21 cellular contexts compared by ENCODE assay signal in the genomic region with DNA sequence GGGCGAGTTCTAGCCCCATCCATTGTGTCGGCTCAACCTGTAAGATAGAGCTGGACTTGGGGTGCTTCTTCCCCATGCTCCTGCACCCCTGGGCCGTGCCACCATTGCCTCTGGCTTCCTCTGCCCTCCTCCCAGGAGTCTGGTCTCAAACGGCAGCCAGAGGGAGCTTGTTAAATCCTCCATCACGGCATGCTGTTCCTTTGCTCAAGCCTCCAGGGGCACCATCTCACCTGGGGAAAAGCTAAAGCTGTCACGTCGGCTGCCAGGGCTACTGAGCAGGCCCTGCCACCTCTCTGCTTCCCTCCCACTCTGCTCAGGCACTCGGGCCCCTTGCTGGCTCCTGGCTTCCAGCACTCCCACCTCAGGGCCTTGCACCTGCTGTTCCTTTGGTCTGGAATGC.
DNase-seq lines count a peak whose midpoint lies in the region; ATAC-seq and TF ChIP-seq lines count a peak whose summit lies in the region.
"Had no signal": no experiment of that assay in that cellular context is flagged by ENCODE, and none has a peak within 500 bp of the region (broad histone marks: within the 10 kb centered on the region; RNA-seq: fewer than 3 reads in every experiment).

No MANE protein-coding gene starts in this region.

- no peak overlapping the region for H3K4me3 ChIP-seq in HCT116 (replicated peaks in 1 of 2; ENCODE audit: low read depth in 1 of 2, low read length in 2 of 2)
- H3K4me3 ChIP-seq: right atrium auricular region, thoracic aorta had no signal

- ATAC-seq in HCT116 (0 out of 2 replicates have a peak, but pooled peaks have one; percentile 24), GM21717 (IDR thresholded peaks at IDR 0.05; ENCODE audit: unreplicated experiment) (no peak)
- ATAC-seq: effector memory CD8-positive, alpha-beta T cell; left lobe of liver; Panc1 had no signal

- H3K4me2 ChIP-seq in HCT116 (ENCODE audit: low read length) = no peak overlapping the region

- no peak for TF ChIP-seq CTCF in HCT116 (IDR thresholded peaks at IDR 0.05 in 2 of 3, conservative IDR thresholded peaks at IDR 0.05 in 1 of 3; ENCODE audit: borderline replicate concordance in 1 of 3, insufficient read depth in 1 of 3, low read depth in 2 of 3, low read length in 2 of 3)
- TF ChIP-seq CTCF in VCaP (conservative IDR thresholded peaks at IDR 0.05) = peak; percentile 64

- H3K9me3 ChIP-seq in HCT116 (ENCODE audit: control insufficient read depth in 1 of 2, insufficient read depth in 1 of 2, low read depth in 1 of 2, low read length in 2 of 2) = no peaks in the 10 kb centered on the region
- H3K9me3 ChIP-seq: right atrium auricular region, thoracic aorta had no signal

- CTCF ChIA-PET in HCT116 (lab: Charles Lee) = no interaction called here

- no peak for TF ChIP-seq RAD21 in HCT116 (IDR thresholded peaks at IDR 0.05; ENCODE audit: low read depth)

- no peaks in the 10 kb centered on the region for H3K27me3 ChIP-seq in HCT116 (ENCODE audit: insufficient read depth, low read length)
- H3K27me3 ChIP-seq: right atrium auricular region had no signal

- no peaks in the 10 kb centered on the region for H4K20me1 ChIP-seq in HCT116 (ENCODE audit: insufficient read depth)

- H3K27ac ChIP-seq in HCT116 (ENCODE audit: low read depth, low read length) = no peak overlapping the region
- peak overlapping the region; percentile 26; the same call in 1 of the 2 replicates for H3K27ac ChIP-seq in VCaP
- H3K27ac ChIP-seq: right atrium auricular region, thoracic aorta had no signal

- no peaks in the 10 kb centered on the region for H3K79me2 ChIP-seq in HCT116 (ENCODE audit: insufficient read depth, low read length)

- H2AFZ ChIP-seq in HCT116 (ENCODE audit: low read depth, low read length, poor library complexity, severe bottlenecking) = no peak overlapping the region

- RAD21 ChIA-PET in HCT116 (lab: Charles Lee; ENCODE audit: low non-redundant PET in 1 of 2, low total read pairs in 2 of 2, uncharacterized antibody in 2 of 2, unreplicated experiment in 2 of 2) = no interaction called here

- H3K9ac ChIP-seq in HCT116 (ENCODE audit: low read length) = no peak overlapping the region

- no peaks in the 10 kb centered on the region for H3K36me3 ChIP-seq in HCT116 (ENCODE audit: control insufficient read depth in 1 of 2, insufficient read depth in 2 of 2, low read length in 2 of 2)
- H3K36me3 ChIP-seq: right atrium auricular region, thoracic aorta had no signal

- POLR2A ChIA-PET in HCT116 (lab: Charles Lee) = no interaction called here

- no peak for TF ChIP-seq POLR2A in HCT116 (IDR thresholded peaks at IDR 0.05; ENCODE audit: borderline replicate concordance, extremely low read depth, insufficient read depth, insufficient read length)

- intact Hi-C loops in HCT116 (cut with micrococcal nuclease) = no loop called here

- H3K4me1 ChIP-seq in HCT116 (ENCODE audit: control insufficient read depth in 1 of 2, insufficient read depth in 2 of 2, low read length in 2 of 2) = no peaks in the 10 kb centered on the region
- H3K4me1 ChIP-seq: right atrium auricular region had no signal

- peak; percentile 29 for DNase-seq in DMS53 (lab: John Stamatoyannopoulos, UW)
- no peak for DNase-seq in DMS53 treated with DMSO at 0.1 percent for 48 hours (lab: John Stamatoyannopoulos, UW; ENCODE audit: unreplicated experiment)
- no peak for DNase-seq in HCT116 (ENCODE audit: low read depth, low spot score)
- DNase-seq in iPS-NIHi11 (ENCODE audit: low spot score) = peak; percentile 72
- no peak for DNase-seq in T1000 (lab: John Stamatoyannopoulos, UW)
- no peak for DNase-seq in SKM-1 (lab: John Stamatoyannopoulos, UW; ENCODE audit: unreplicated experiment)
- DNase-seq: activated CD4-positive, alpha-beta T cell treated with anti-CD3 and anti-CD28 coated beads for 4 hours; anterior cingulate cortex; CD4-positive, CD25-positive, alpha-beta regulatory T cell; cortex of kidney; effector memory CD8-positive, alpha-beta T cell; NCI-H1694; NCI-H524 treated with DMSO at 0.1 percent for 48 hours; SHP77 treated with DMSO at 0.1 percent for 48 hours; small intestine had no signal

- no peaks in the 10 kb centered on the region for H3K9me2 ChIP-seq in HCT116 (ENCODE audit: insufficient read depth)

- no TSS peak for BruUV-seq in HCT116 (replicated peaks; lab: Mats Ljungman, UMichigan)

TF ChIP-seq in HCT116, 20 proteins besides CTCF, POLR2A, EP300 and RAD21:
- TF ChIP-seq SP1 (IDR thresholded peaks at IDR 0.05; ENCODE audit: low read depth) = no peak
- no peak for TF ChIP-seq EZH2 (IDR thresholded peaks at IDR 0.05)
- TF ChIP-seq SRF (IDR thresholded peaks at IDR 0.05; ENCODE audit: low read depth) = no peak
- no peak for TF ChIP-seq POLR2AphosphoS5 (IDR thresholded peaks at IDR 0.05; ENCODE audit: low read depth, low read length)
- no peak for TF ChIP-seq YY1 (IDR thresholded peaks at IDR 0.05; ENCODE audit: extremely low read depth, insufficient replicate concordance, low read depth, low read length)
- TF ChIP-seq, protein P1, sequence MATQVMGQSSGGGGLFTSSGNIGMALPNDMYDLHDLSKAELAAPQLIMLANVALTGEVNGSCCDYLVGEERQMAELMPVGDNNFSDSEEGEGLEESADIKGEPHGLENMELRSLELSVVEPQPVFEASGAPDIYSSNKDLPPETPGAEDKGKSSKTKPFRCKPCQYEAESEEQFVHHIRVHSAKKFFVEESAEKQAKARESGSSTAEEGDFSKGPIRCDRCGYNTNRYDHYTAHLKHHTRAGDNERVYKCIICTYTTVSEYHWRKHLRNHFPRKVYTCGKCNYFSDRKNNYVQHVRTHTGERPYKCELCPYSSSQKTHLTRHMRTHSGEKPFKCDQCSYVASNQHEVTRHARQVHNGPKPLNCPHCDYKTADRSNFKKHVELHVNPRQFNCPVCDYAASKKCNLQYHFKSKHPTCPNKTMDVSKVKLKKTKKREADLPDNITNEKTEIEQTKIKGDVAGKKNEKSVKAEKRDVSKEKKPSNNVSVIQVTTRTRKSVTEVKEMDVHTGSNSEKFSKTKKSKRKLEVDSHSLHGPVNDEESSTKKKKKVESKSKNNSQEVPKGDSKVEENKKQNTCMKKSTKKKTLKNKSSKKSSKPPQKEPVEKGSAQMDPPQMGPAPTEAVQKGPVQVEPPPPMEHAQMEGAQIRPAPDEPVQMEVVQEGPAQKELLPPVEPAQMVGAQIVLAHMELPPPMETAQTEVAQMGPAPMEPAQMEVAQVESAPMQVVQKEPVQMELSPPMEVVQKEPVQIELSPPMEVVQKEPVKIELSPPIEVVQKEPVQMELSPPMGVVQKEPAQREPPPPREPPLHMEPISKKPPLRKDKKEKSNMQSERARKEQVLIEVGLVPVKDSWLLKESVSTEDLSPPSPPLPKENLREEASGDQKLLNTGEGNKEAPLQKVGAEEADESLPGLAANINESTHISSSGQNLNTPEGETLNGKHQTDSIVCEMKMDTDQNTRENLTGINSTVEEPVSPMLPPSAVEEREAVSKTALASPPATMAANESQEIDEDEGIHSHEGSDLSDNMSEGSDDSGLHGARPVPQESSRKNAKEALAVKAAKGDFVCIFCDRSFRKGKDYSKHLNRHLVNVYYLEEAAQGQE (IDR thresholded peaks at IDR 0.05; ENCODE audit: low read depth) = no peak
- TF ChIP-seq TCF7L2 (IDR thresholded peaks at IDR 0.05; ENCODE audit: borderline replicate concordance, extremely low read depth, insufficient read depth, insufficient read length) = no peak
- TF ChIP-seq, protein P2, sequence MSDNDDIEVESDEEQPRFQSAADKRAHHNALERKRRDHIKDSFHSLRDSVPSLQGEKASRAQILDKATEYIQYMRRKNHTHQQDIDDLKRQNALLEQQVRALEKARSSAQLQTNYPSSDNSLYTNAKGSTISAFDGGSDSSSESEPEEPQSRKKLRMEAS (IDR thresholded peaks at IDR 0.05) = no peak
- TF ChIP-seq SIN3A (IDR thresholded peaks at IDR 0.05; ENCODE audit: low read depth) = no peak
- TF ChIP-seq, protein P3, sequence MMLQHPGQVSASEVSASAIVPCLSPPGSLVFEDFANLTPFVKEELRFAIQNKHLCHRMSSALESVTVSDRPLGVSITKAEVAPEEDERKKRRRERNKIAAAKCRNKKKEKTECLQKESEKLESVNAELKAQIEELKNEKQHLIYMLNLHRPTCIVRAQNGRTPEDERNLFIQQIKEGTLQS (IDR thresholded peaks at IDR 0.05) = no peak
- no peak for TF ChIP-seq ZNF274 (IDR thresholded peaks at IDR 0.05; ENCODE audit: low read depth, low read length)
- no peak for TF ChIP-seq JUND (IDR thresholded peaks at IDR 0.05)
- TF ChIP-seq ZFX (IDR thresholded peaks at IDR 0.05) = no peak
- no peak for TF ChIP-seq ELF1 (IDR thresholded peaks at IDR 0.05; ENCODE audit: borderline replicate concordance, low read depth)

Comparison
In these comparisons a context has a peak if more than half of its experiments do, and no peak if none do; other contexts are left out.
1. DNase-seq: peak in DMS53 (single experiment) and iPS-NIHi11 (single experiment); none in DMS53 treated with DMSO at 0.1 percent for 48 hours (single experiment), HCT116 (single experiment), T1000 (single experiment) and SKM-1 (single experiment).